ENCODE assay signal across 9 cellular contexts in genomic region chr18:45212186-45213039, GRCh38.
DNase-seq lines count a peak whose midpoint lies in the region; ATAC-seq and TF ChIP-seq lines count a peak whose summit lies in the region.
"Had no signal": no experiment of that assay in that cellular context is flagged by ENCODE, and none has a peak within 500 bp of the region (broad histone marks: within the 10 kb centered on the region; RNA-seq: fewer than 3 reads in every experiment).

No MANE protein-coding gene starts in this region.

- H3K36me3 ChIP-seq in left lung = no peaks in the 10 kb centered on the region

- peaks cover 0 to 3% of the 10 kb centered on the region in 2 donors for H3K4me1 ChIP-seq in left lung

- H3K4me3 ChIP-seq in left lung = no peak overlapping the region

- H3K27ac Mint-ChIP-seq in CD14-positive monocyte = no peak overlapping the region
- H3K27ac Mint-ChIP-seq: IgD-negative memory B cell had no signal

- ATAC-seq in GM19351 (IDR thresholded peaks at IDR 0.05; ENCODE audit: unreplicated experiment) (peak; percentile 99), HG03378 (IDR thresholded peaks at IDR 0.05; ENCODE audit: unreplicated experiment) (peak; percentile 99), left lung (peak; percentile 99)
- peak; percentile 65 to 81 for ATAC-seq in activated CD4-positive, CD25-positive, alpha-beta regulatory T cell treated with anti-CD3 and anti-CD28 coated beads, Interleukin-2, amount 50 U/mL, for 24 hours

- no peak overlapping the region for H3K27ac ChIP-seq in left lung

- peak; percentile 79 for DNase-seq in CD14-positive monocyte (ENCODE audit: low spot score)
- DNase-seq in NCI-H345 (lab: John Stamatoyannopoulos, UW) = peak; percentile 80
- peak; percentile 82 for DNase-seq in cerebellar cortex (ENCODE audit: low spot score)
- peak; percentile 35 to 84 for DNase-seq in left lung
- peak; percentile 16 to 35 (median 18) for DNase-seq in stimulated activated CD4-positive, alpha-beta T cell treated with anti-CD3 and anti-CD28 coated beads, TNF-alpha, amount 100 ng/mL, for 1 hour (ENCODE audit: low read depth in 3 of 3, low spot score in 1 of 3)

- H3K27me3 Mint-ChIP-seq in CD14-positive monocyte (ENCODE audit: low read depth in 3 of 3) = peaks cover 0 to 2% (median 2%) of the 10 kb centered on the region in 3 donors
- H3K27me3 Mint-ChIP-seq: IgD-negative memory B cell had no signal

- H3K36me3 Mint-ChIP-seq in CD14-positive monocyte = no peaks in the 10 kb centered on the region
- H3K36me3 Mint-ChIP-seq: IgD-negative memory B cell had no signal

- H3K4me1 Mint-ChIP-seq in CD14-positive monocyte = peaks cover 9% of the 10 kb centered on the region

- TF ChIP-seq CTCF in CD14-positive monocyte (IDR thresholded peaks at IDR 0.05) (peak; percentile 99), left lung (IDR thresholded peaks at IDR 0.05) (peak; percentile 85 to 91)

- no peaks in the 10 kb centered on the region for H3K9me3 Mint-ChIP-seq in CD14-positive monocyte
- H3K9me3 Mint-ChIP-seq: IgD-negative memory B cell had no signal

- no peaks in the 10 kb centered on the region for H3K9me3 ChIP-seq in left lung

- no peaks in the 10 kb centered on the region for H3K27me3 ChIP-seq in left lung

- no peak overlapping the region for H3K4me3 Mint-ChIP-seq in CD14-positive monocyte
- H3K4me3 Mint-ChIP-seq: IgD-negative memory B cell had no signal

- intact Hi-C loops in CD14-positive monocyte (cut with micrococcal nuclease) (no loop called here), left lung (cut with DNase I) (no loop called here)

Comparison
In these comparisons a context has a peak if more than half of its experiments do, and no peak if none do; other contexts are left out.
1. DNase-seq: peak in every context shown above with its lines; median percentile 82 in cerebellar cortex; 80 in NCI-H345; 79 in CD14-positive monocyte; 60 in left lung; 18 in stimulated activated CD4-positive, alpha-beta T cell treated with anti-CD3 and anti-CD28 coated beads, TNF-alpha, amount 100 ng/mL, for 1 hour.